11 cellular contexts compared by ENCODE assay signal in the genomic region with DNA sequence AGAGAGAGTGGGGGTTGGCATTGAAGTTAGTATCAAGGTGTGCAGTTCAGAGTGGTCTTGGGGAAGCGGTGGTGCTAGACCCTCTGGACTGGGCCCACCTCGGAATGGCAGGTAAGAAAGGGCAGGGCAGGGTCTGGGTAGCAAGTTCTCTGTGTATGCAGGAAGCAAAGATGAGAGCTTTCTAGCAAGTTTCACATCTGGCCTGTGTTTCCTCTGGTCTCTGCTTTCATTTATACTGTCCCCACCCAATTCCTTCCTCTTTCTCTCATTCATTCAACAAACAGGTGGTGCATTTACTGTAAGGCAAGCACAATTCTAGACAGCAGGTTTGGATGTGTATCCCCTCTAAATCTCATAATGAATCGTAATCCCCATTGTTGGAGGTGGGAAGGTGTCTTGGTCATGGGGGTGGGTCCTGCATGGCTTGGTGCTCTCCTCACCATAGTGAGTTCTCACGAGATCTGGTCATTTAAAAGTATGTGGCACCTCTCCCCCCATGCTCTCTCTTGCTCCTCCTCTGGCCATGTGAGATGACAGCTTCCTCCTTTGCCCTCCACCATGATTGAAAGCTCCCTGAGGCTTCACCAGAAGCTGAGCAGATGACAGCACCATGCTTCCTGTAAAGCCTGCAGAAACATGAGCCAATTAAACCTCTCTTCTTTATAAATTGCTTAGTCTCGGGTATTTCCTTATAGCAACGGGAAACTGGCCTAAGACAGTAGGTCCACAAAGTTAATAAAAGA. TPM values are rescaled to one million over a fixed set of nuclear protein-coding genes. Genes with fewer than 3 reads are reported as not detected.
DNase-seq lines count a peak whose midpoint lies in the region; ATAC-seq and TF ChIP-seq lines count a peak whose summit lies in the region.
"Had no signal": no experiment of that assay in that cellular context is flagged by ENCODE, and none has a peak within 500 bp of the region (broad histone marks: within the 10 kb centered on the region; RNA-seq: fewer than 3 reads in every experiment).

No MANE protein-coding gene starts in this region.

- peaks cover 49 to 61% (median 55%) of the 10 kb centered on the region in 4 donors for H3K4me1 Mint-ChIP-seq in CD4-positive, alpha-beta memory T cell
- peaks cover 49% of the 10 kb centered on the region for H3K4me1 Mint-ChIP-seq in central memory CD8-positive, alpha-beta T cell

- peak overlapping the region; percentile 9 to 91 (median 57) for H3K4me3 Mint-ChIP-seq in CD4-positive, alpha-beta memory T cell
- peak overlapping the region; percentile 53 for H3K4me3 Mint-ChIP-seq in central memory CD8-positive, alpha-beta T cell

- TF ChIP-seq CTCF in GM20000 (IDR thresholded peaks at IDR 0.05; ENCODE audit: extremely low read depth, missing control alignments) = no peak
- no peak for TF ChIP-seq CTCF in RWPE1 (conservative IDR thresholded peaks at IDR 0.05; ENCODE audit: low read depth)

- no peak overlapping the region for H3K4me2 ChIP-seq in neuronal stem cell (ENCODE audit: insufficient read depth, low read length, poor library complexity, severe bottlenecking)

- no peak overlapping the region for H2BK12ac ChIP-seq in neuronal stem cell (ENCODE audit: low read length)

- H2BK15ac ChIP-seq in neuronal stem cell (ENCODE audit: low read length) = no peak overlapping the region

- H3K23ac ChIP-seq in neuronal stem cell (ENCODE audit: low read depth, low read length, poor library complexity) = no peak overlapping the region

- CTCF ChIA-PET in CD4-positive, alpha-beta memory T cell (lab: Charles Lee; ENCODE audit: partially characterized antibody) = interaction anchor here (0.7 to 8.8 kb wide), 9 partner anchors 38 to 229 kb away, joined by 3 to 173 read pairs (median 10); no protein-coding TSS in a partner anchor
- CTCF ChIA-PET in RWPE1 (lab: Yijun Ruan, JAX) = interaction anchor here (0.6 to 1.0 kb wide), 2 partner anchors 14 to 132 kb away, joined by 3 read pairs; no protein-coding TSS in a partner anchor

- DNase-seq in CD4-positive, alpha-beta memory T cell = peak in 3 of 5 donors; percentile 23 to 33 (median 33)
- DNase-seq in GM20000 (ENCODE audit: low spot score) (peak; percentile 47), neuronal stem cell (ENCODE audit: low spot score) (no peak), DMS53 (lab: John Stamatoyannopoulos, UW) (no peak), NCI-H1436 treated with DMSO at 0.1 percent for 48 hours (lab: John Stamatoyannopoulos, UW) (no peak), RWPE1 (ENCODE audit: low spot score) (no peak)
- no peak for DNase-seq in central memory CD8-positive, alpha-beta T cell (ENCODE audit: low spot score in 2 of 2)
- DNase-seq: NCI-H1930 had no signal

- H3K9me3 Mint-ChIP-seq in CD4-positive, alpha-beta memory T cell = peaks cover 0 to 6% (median 0%) of the 10 kb centered on the region in 8 donors
- H3K9me3 Mint-ChIP-seq in central memory CD8-positive, alpha-beta T cell = peaks cover 7% of the 10 kb centered on the region

- H3K4me3 ChIP-seq in CD4-positive, alpha-beta memory T cell (ENCODE audit: low read length in 2 of 2) = peak overlapping the region in 1 of 2 donors; percentile 2
- H3K4me3 ChIP-seq in neuronal stem cell (ENCODE audit: low read length in 2 of 2) = no peak overlapping the region
- H3K4me3 ChIP-seq: cardiac muscle cell had no signal

- peaks cover 0 to 3% of the 10 kb centered on the region in 2 donors for H3K36me3 Mint-ChIP-seq in CD4-positive, alpha-beta memory T cell
- H3K36me3 Mint-ChIP-seq in central memory CD8-positive, alpha-beta T cell (ENCODE audit: insufficient read depth) = peaks cover 24% of the 10 kb centered on the region

- peak overlapping the region; percentile 63 for H2AFZ ChIP-seq in neuronal stem cell (ENCODE audit: low read length)

- WGBS in neuronal stem cell (ENCODE audit: extremely low coverage in 2 of 2, insufficient read length in 2 of 2, insufficient replicate concordance in 1 of 2), 2 donors = no CpG with 5 or more reads among the region's 6 CpGs

- H3K9me3 ChIP-seq in CD4-positive, alpha-beta memory T cell (ENCODE audit: control insufficient read depth in 1 of 2, low read length in 2 of 2) = no peaks in the 10 kb centered on the region
- H3K9me3 ChIP-seq in neuronal stem cell (replicated peaks in 1 of 2; ENCODE audit: control insufficient read depth in 2 of 2, insufficient read depth in 1 of 2, low read depth in 1 of 2, low read length in 2 of 2) = peaks cover 7 to 12% of the 10 kb centered on the region in 2 donors

- H2BK5ac ChIP-seq in neuronal stem cell (ENCODE audit: low read length) = no peak overlapping the region

- POLR2A ChIA-PET in CD4-positive, alpha-beta memory T cell (lab: Charles Lee; ENCODE audit: partially characterized antibody) = interaction anchor here (0.7 to 26.8 kb wide), 9 partner anchors 13 to 262 kb away, joined by 3 to 1146 read pairs (median 4); partner anchors contain the start of gene COX7A2L
- POLR2A ChIA-PET in RWPE1 (lab: Yijun Ruan, JAX; ENCODE audit: low non-redundant PET) = no interaction called here

- intact Hi-C loops in CD4-positive, alpha-beta memory T cell (cut with micrococcal nuclease) = no loop called here

- H4K91ac ChIP-seq in neuronal stem cell (ENCODE audit: low read depth, low read length, poor library complexity) = no peak overlapping the region

- no peak overlapping the region for H4K8ac ChIP-seq in neuronal stem cell (ENCODE audit: low read depth, low read length)

- no peak for ATAC-seq in central memory CD8-positive, alpha-beta T cell (replicated peaks; ENCODE audit: extremely low read depth, poor library complexity, severe bottlenecking)
- ATAC-seq in HG03280 (IDR thresholded peaks at IDR 0.05; ENCODE audit: unreplicated experiment) = no peak
- ATAC-seq: HCT116 had no signal

- no peaks in the 10 kb centered on the region for H3K27me3 Mint-ChIP-seq in CD4-positive, alpha-beta memory T cell
- no peaks in the 10 kb centered on the region for H3K27me3 Mint-ChIP-seq in central memory CD8-positive, alpha-beta T cell

- H3K9ac ChIP-seq in neuronal stem cell (ENCODE audit: low read depth, low read length, poor library complexity) = no peak overlapping the region

- no peaks in the 10 kb centered on the region for H3K27me3 ChIP-seq in CD4-positive, alpha-beta memory T cell (ENCODE audit: insufficient read depth, low read length)
- no peaks in the 10 kb centered on the region for H3K27me3 ChIP-seq in neuronal stem cell (ENCODE audit: control insufficient read depth in 3 of 3, insufficient read depth in 3 of 3, low read depth in 1 of 3, low read length in 3 of 3)
- H3K27me3 ChIP-seq: cardiac muscle cell had no signal

- H3K4me1 ChIP-seq in CD4-positive, alpha-beta memory T cell (ENCODE audit: insufficient read depth, low read length) = peaks cover 81% of the 10 kb centered on the region
- peaks cover 0 to 7% of the 10 kb centered on the region in 2 donors for H3K4me1 ChIP-seq in neuronal stem cell (ENCODE audit: control insufficient read depth in 2 of 2, insufficient read depth in 1 of 2, low read depth in 1 of 2, low read length in 2 of 2)

- H3K27ac ChIP-seq in CD4-positive, alpha-beta memory T cell (ENCODE audit: low read depth, low read length) = peak overlapping the region; percentile 100
- H3K27ac ChIP-seq in neuronal stem cell (replicated peaks; ENCODE audit: low read length) (no peak overlapping the region), RWPE1 (no peak overlapping the region)
- H3K27ac ChIP-seq: cardiac muscle cell had no signal

- H2AK5ac ChIP-seq in neuronal stem cell (ENCODE audit: low read depth, low read length) = peak overlapping the region; percentile 24

- no peak overlapping the region for H3K18ac ChIP-seq in neuronal stem cell (ENCODE audit: low read length)

- H3K4ac ChIP-seq in neuronal stem cell (ENCODE audit: low read length) = no peak overlapping the region

- peaks cover 2% of the 10 kb centered on the region for H3K79me1 ChIP-seq in neuronal stem cell (ENCODE audit: low read depth, low read length)

- H3K14ac ChIP-seq in neuronal stem cell (ENCODE audit: low read length) = no peak overlapping the region

- H2BK120ac ChIP-seq in neuronal stem cell (ENCODE audit: low read depth, low read length) = no peak overlapping the region

- no peaks in the 10 kb centered on the region for H3K36me3 ChIP-seq in CD4-positive, alpha-beta memory T cell (ENCODE audit: insufficient read depth, low read length)
- H3K36me3 ChIP-seq in neuronal stem cell (replicated peaks in 1 of 2; ENCODE audit: control insufficient read depth in 2 of 2, insufficient read depth in 2 of 2, low read length in 2 of 2) = no peaks in the 10 kb centered on the region
- H3K36me3 ChIP-seq: cardiac muscle cell had no signal

- peak overlapping the region; percentile 87 to 97 (median 93) for H3K27ac Mint-ChIP-seq in CD4-positive, alpha-beta memory T cell
- H3K27ac Mint-ChIP-seq in central memory CD8-positive, alpha-beta T cell (ENCODE audit: low read depth) = peak overlapping the region; percentile 71

RNA-seq across cellular contexts. Expression of gene PKDCC, which starts 51.8 kb away (rescaled TPM):
- not detected for total RNA-seq in CD4-positive, alpha-beta memory T cell
- under 1 TPM in 1 of 2 donors, not detected in 1; 0.41 TPM for polyA plus RNA-seq in CD4-positive, alpha-beta memory T cell
- 93.5 TPM for polyA plus RNA-seq in neuronal stem cell (2013, experiment 1 of 2)
- polyA plus RNA-seq in neuronal stem cell (2013, experiment 2 of 2) = 92.5 TPM

Comparison
In these comparisons a context has a peak if more than half of its experiments do, and no peak if none do; other contexts are left out.
1. DNase-seq: peak in CD4-positive, alpha-beta memory T cell (3 of 5) and GM20000 (single experiment); none in central memory CD8-positive, alpha-beta T cell (0 of 2), neuronal stem cell (single experiment), DMS53 (single experiment), NCI-H1436 treated with DMSO at 0.1 percent for 48 hours (single experiment) and RWPE1 (single experiment).